In the genomic region with DNA sequence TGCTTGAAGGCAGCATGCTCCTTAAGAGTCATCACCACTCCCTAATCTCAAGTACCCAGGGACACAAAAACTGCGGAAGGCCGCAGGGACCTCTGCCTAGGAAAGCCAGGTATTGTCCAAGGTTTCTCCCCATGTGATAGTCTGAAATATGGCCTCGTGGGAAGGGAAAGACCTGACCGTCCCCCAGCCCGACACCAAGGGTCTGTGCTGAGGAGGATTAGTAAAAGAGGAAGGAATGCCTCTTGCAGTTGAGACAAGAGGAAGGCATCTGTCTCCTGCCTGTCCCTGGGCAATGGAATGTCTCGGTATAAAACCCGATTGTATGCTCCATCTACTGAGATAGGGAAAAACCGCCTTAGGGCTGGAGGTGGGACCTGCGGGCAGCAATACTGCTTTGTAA, we compare ENCODE assay signal across 2 cellular contexts. TPM values are rescaled to one million over a fixed set of nuclear protein-coding genes. Genes with fewer than 3 reads are reported as not detected.
"Had no signal": no experiment of that assay in that cellular context is flagged by ENCODE, and none has a peak within 500 bp of the region (broad histone marks: within the 10 kb centered on the region; RNA-seq: fewer than 3 reads in every experiment).

No MANE protein-coding gene starts in this region.

RNA-seq across cellular contexts. Expression of a gene that starts 11.0 kb away (rescaled TPM):
- total RNA-seq: activated B cell treated with CpG ODN at 0.5 μM for 24 hours; activated CD8-positive, alpha-beta T cell treated with anti-CD3 and anti-CD28 coated beads for 36 hours had no signal
